15 cellular contexts compared by ENCODE assay signal in the genomic region with DNA sequence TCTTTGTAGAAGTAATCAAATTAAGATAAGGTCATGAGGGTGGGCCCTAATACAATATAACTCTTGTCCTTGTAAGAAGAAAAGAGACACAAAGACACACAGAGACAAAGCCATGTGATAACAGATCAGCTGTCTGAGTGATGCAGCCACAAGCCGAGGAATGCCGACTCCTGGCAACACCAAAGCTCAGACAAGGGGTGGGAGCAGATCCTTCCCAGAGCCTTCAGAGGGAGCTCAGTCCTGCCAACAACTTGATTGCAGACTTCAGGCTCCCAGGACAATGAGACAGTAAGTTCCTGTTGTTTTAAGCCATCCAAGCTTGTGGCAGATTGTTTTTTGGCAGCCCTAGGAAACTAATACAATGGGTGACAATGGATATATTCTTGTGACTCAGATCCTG.
DNase-seq lines count a peak whose midpoint lies in the region; TF ChIP-seq lines count a peak whose summit lies in the region.
"Had no signal": no experiment of that assay in that cellular context is flagged by ENCODE, and none has a peak within 500 bp of the region (broad histone marks: within the 10 kb centered on the region; RNA-seq: fewer than 3 reads in every experiment).

No MANE protein-coding gene starts in this region.

- in situ Hi-C loops in SK-MEL-5 (cut with HindIII; ENCODE audit: low pct_unique_long_range_greater_than_20kb, low sequenced_read_pairs), result no loop called here

- WGBS in tibial nerve, 2 donors, result 84 to 85% methylated on average over 2 of the region's 2 CpGs

- no peak for TF ChIP-seq CTCF in tibial nerve (IDR thresholded peaks at IDR 0.05)

- H3K4me3 ChIP-seq in tibial nerve, result no peak overlapping the region
- H3K4me3 ChIP-seq: HAP-1 had no signal

- TF ChIP-seq EP300 in tibial nerve (IDR thresholded peaks at IDR 0.05), result no peak

- H3K9me3 ChIP-seq in tibial nerve, result peaks cover 0 to 15% (median 0%) of the 10 kb centered on the region in 4 donors
- H3K9me3 ChIP-seq: Caco-2, HAP-1 had no signal

- H3K27me3 ChIP-seq in tibial nerve, result no peaks in the 10 kb centered on the region

- H3K4me1 ChIP-seq in tibial nerve, result no peaks in the 10 kb centered on the region
- H3K4me1 ChIP-seq: Caco-2, HAP-1 had no signal

- peak; percentile 16 for DNase-seq in SK-MEL-5 (ENCODE audit: low read depth, low spot score)
- peak; percentile 64 for DNase-seq in foreskin melanocyte
- peak; percentile 13 for DNase-seq in myocyte (ENCODE audit: low read depth)
- DNase-seq in DMS 273 (lab: John Stamatoyannopoulos, UW; ENCODE audit: unreplicated experiment), result no peak
- no peak for DNase-seq in NCI-H2107 (lab: John Stamatoyannopoulos, UW)
- DNase-seq in tibial nerve (ENCODE audit: low spot score in 2 of 2), result no peak
- DNase-seq: ACHN; AML-193; Caco-2; CD4-positive, alpha-beta T cell; DMS153; DMS79; GDM1 had no signal

- peaks cover 0 to 8% (median 0%) of the 10 kb centered on the region in 3 donors for H3K36me3 ChIP-seq in tibial nerve
- H3K36me3 ChIP-seq: HAP-1 had no signal

- TF ChIP-seq POLR2A in tibial nerve (IDR thresholded peaks at IDR 0.05), result no peak

- no peak overlapping the region for H3K27ac ChIP-seq in tibial nerve
- H3K27ac ChIP-seq: C4-2B had no signal

Comparison
In these comparisons a context has a peak if more than half of its experiments do, and no peak if none do; other contexts are left out.
1. DNase-seq: peak in SK-MEL-5 (single experiment), foreskin melanocyte (single experiment) and myocyte (single experiment); none in DMS 273 (single experiment), NCI-H2107 (single experiment) and tibial nerve (0 of 2).